In genomic region chr17:7438656-7439460, GRCh38 we compare ENCODE assay signal across 10 cellular contexts. TPM values are rescaled to one million over a fixed set of nuclear protein-coding genes. Genes with fewer than 3 reads are reported as not detected.
DNase-seq lines count a peak whose midpoint lies in the region; ATAC-seq and TF ChIP-seq lines count a peak whose summit lies in the region.
"Had no signal": no experiment of that assay in that cellular context is flagged by ENCODE, and none has a peak within 500 bp of the region (broad histone marks: within the 10 kb centered on the region; RNA-seq: fewer than 3 reads in every experiment).

No MANE protein-coding gene starts in this region.

- no peaks in the 10 kb centered on the region for H3K9me3 ChIP-seq in adrenal gland (replicated peaks in 1 of 3)
- no peaks in the 10 kb centered on the region for H3K9me3 ChIP-seq in left lung
- no peaks in the 10 kb centered on the region for H3K9me3 ChIP-seq in testis

- intact Hi-C loops in adrenal gland (cut with DNase I), result loop anchor here (5.0 kb wide), 2 partner anchors 38 to 123 kb away; partner anchors contain the start of genes SENP3 (in 1 of the 2) and ZBTB4 (in 1 of the 2)
- intact Hi-C loops in left lung (cut with DNase I), result loop anchor here in 1 of 2 donors (10.0 kb wide), 1 partner anchor 84 kb away; the partner anchor contains the start of genes KCTD11 and TMEM95
- intact Hi-C loops in testis (cut with DNase I; ENCODE audit: low total_unique reads), result no loop called here
- intact Hi-C loops in sciatic nerve (cut with DNase I), result no loop called here

- H3K4me3 Mint-ChIP-seq in activated naive CD4-positive, alpha-beta T cell treated with anti-CD3 and anti-CD28 coated beads, Interleukin-2, amount 50 U/mL, for 24 hours, result peak overlapping the region; percentile 88

- ATAC-seq in left lung, result no peak
- ATAC-seq in sciatic nerve, result no peak
- ATAC-seq in GM21619 (IDR thresholded peaks at IDR 0.05; ENCODE audit: unreplicated experiment), result no peak

- H3K4me1 ChIP-seq in adrenal gland (replicated peaks in 1 of 2) (peaks cover 52 to 53% of the 10 kb centered on the region in 2 donors), left lung (peaks cover 28 to 59% of the 10 kb centered on the region in 2 donors), testis (peaks cover 22% of the 10 kb centered on the region)

- peaks cover 25% of the 10 kb centered on the region for H3K27me3 Mint-ChIP-seq in activated naive CD4-positive, alpha-beta T cell treated with anti-CD3 and anti-CD28 coated beads, Interleukin-2, amount 50 U/mL, for 24 hours

- peak overlapping the region; percentile 77 for H3K27ac Mint-ChIP-seq in activated naive CD4-positive, alpha-beta T cell treated with anti-CD3 and anti-CD28 coated beads, Interleukin-2, amount 50 U/mL, for 24 hours

- TF ChIP-seq POLR2A in adrenal gland (IDR thresholded peaks at IDR 0.05), result no peak
- TF ChIP-seq POLR2A in testis (IDR thresholded peaks at IDR 0.05), result no peak

- H3K4me1 Mint-ChIP-seq in activated naive CD4-positive, alpha-beta T cell treated with anti-CD3 and anti-CD28 coated beads, Interleukin-2, amount 50 U/mL, for 24 hours, result peaks cover 38% of the 10 kb centered on the region

- H3K9me3 Mint-ChIP-seq in activated naive CD4-positive, alpha-beta T cell treated with anti-CD3 and anti-CD28 coated beads, Interleukin-2, amount 50 U/mL, for 24 hours, result no peaks in the 10 kb centered on the region

- H3K27ac ChIP-seq in adrenal gland (peak overlapping the region in 4 of 5 donors; percentile 78 to 94 (median 89)), left lung (no peak overlapping the region), testis (no peak overlapping the region)

- DNase-seq in activated naive CD4-positive, alpha-beta T cell treated with anti-CD3 and anti-CD28 coated beads, Interleukin-2, amount 50 U/mL, for 16 hours, result no peak
- DNase-seq in adrenal gland (no peak), left lung (no peak), testis (no peak), NCI-H1105 treated with DMSO at 0.1 percent for 48 hours (lab: John Stamatoyannopoulos, UW) (no peak), sciatic nerve (ENCODE audit: low spot score) (no peak)
- DNase-seq: NCI-H2029 had no signal

- WGBS in adrenal gland, 4 donors, result 44 to 52% (median 46%) methylated on average over 11 of the region's 11 CpGs
- 39 to 49% methylated on average over 10 to 11 of the region's 11 CpGs for WGBS in testis, 2 donors

- H3K36me3 ChIP-seq in adrenal gland (replicated peaks in 1 of 2), result no peaks in the 10 kb centered on the region
- no peaks in the 10 kb centered on the region for H3K36me3 ChIP-seq in left lung
- H3K36me3 ChIP-seq in testis (ENCODE audit: low read depth, missing control alignments), result no peaks in the 10 kb centered on the region

- H3K4me3 ChIP-seq in adrenal gland (peak overlapping the region in 2 of 4 donors; percentile 54 to 62), left lung (peak overlapping the region; percentile 16 to 72), testis (peak overlapping the region; percentile 19 to 37)

- no peaks in the 10 kb centered on the region for H3K36me3 Mint-ChIP-seq in activated naive CD4-positive, alpha-beta T cell treated with anti-CD3 and anti-CD28 coated beads, Interleukin-2, amount 50 U/mL, for 24 hours

- H3K27me3 ChIP-seq in adrenal gland (no peaks in the 10 kb centered on the region), left lung (peaks cover 17 to 49% of the 10 kb centered on the region in 2 donors), testis (no peaks in the 10 kb centered on the region)

- TF ChIP-seq CTCF in adrenal gland (IDR thresholded peaks at IDR 0.05) (no peak), left lung (IDR thresholded peaks at IDR 0.05) (no peak), testis (IDR thresholded peaks at IDR 0.05) (no peak)

RNA-seq across cellular contexts. Expression of gene FGF11, which starts 0.5 kb away (rescaled TPM):
- 10 to 100 TPM; 12.8 to 76.7 (median 27.3) TPM for total RNA-seq in adrenal gland
- polyA plus RNA-seq in adrenal gland, result 10 to 100 TPM; 10.2 to 33.2 (median 19.2) TPM
- total RNA-seq in left lung, result 1 to 10 TPM in 1 of 2 donors, under 1 TPM in 1; 0.97 to 1.7 TPM
- total RNA-seq in testis, result 1 to 10 TPM; 3.2 to 4.2 TPM
- 4.6 TPM for polyA plus RNA-seq in testis (ENCODE audit: insufficient read depth, low read depth, low replicate concordance)
- total RNA-seq in sciatic nerve, result 3.8 TPM

RNA-seq across cellular contexts. Expression of gene TMEM102, which starts 3.6 kb away (rescaled TPM):
- total RNA-seq in adrenal gland (10 to 100 TPM in 4 of 8 donors, 1 to 10 TPM in 4; 7.4 to 26.6 (median 9.5) TPM), left lung (1 to 10 TPM; 7.2 to 9.6 TPM), testis (10 to 100 TPM in 1 of 2 donors, 1 to 10 TPM in 1; 7.9 to 11.7 TPM), sciatic nerve (3.0 TPM)
- polyA plus RNA-seq in adrenal gland (1 to 10 TPM; 2.1 to 8.7 (median 6.6) TPM), testis (ENCODE audit: insufficient read depth, low read depth, low replicate concordance) (6.5 TPM)

RNA-seq across cellular contexts. Expression of gene CHRNB1, which starts 6.0 kb away (rescaled TPM):
- total RNA-seq in adrenal gland (10 to 100 TPM; 18.7 to 56.3 (median 39.0) TPM), left lung (10 to 100 TPM; 10.6 to 12.1 TPM), testis (1 to 10 TPM; 6.2 to 7.4 TPM), sciatic nerve (6.3 TPM)
- polyA plus RNA-seq in adrenal gland (10 to 100 TPM; 32.2 to 40.8 (median 32.9) TPM), testis (ENCODE audit: insufficient read depth, low read depth, low replicate concordance) (6.9 TPM)

RNA-seq across cellular contexts. Expression of gene SPEM3, which starts 10.2 kb away (rescaled TPM):
- not detected for total RNA-seq in adrenal gland
- not detected for polyA plus RNA-seq in adrenal gland
- not detected for total RNA-seq in left lung
- 10 to 100 TPM in 1 of 2 donors, 1 to 10 TPM in 1; 5.7 to 18.8 TPM for total RNA-seq in testis
- 63.0 TPM for polyA plus RNA-seq in testis (ENCODE audit: insufficient read depth, low read depth, low replicate concordance)
- total RNA-seq in sciatic nerve, result not detected
- total RNA-seq: temporal lobe had no signal

RNA-seq across cellular contexts. Expression of gene SPEM2, which starts 13.4 kb away (rescaled TPM):
- not detected for total RNA-seq in adrenal gland
- not detected for polyA plus RNA-seq in adrenal gland
- not detected for total RNA-seq in left lung
- total RNA-seq in testis, result 100 to 1,000 TPM in 1 of 2 donors, 10 to 100 TPM in 1; 41.4 to 202 TPM
- polyA plus RNA-seq in testis (ENCODE audit: insufficient read depth, low read depth, low replicate concordance), result 111 TPM
- total RNA-seq in sciatic nerve, result not detected
- total RNA-seq: temporal lobe had no signal

Comparison
In these comparisons a context has a peak if more than half of its experiments do, and no peak if none do; other contexts are left out.
1. H3K27ac ChIP-seq: peak in adrenal gland (4 of 5); none in left lung (0 of 2) and testis (0 of 2).
2. intact Hi-C loops: an anchor here in adrenal gland (5.0 kb wide); none called in testis and sciatic nerve.